In the genomic region with DNA sequence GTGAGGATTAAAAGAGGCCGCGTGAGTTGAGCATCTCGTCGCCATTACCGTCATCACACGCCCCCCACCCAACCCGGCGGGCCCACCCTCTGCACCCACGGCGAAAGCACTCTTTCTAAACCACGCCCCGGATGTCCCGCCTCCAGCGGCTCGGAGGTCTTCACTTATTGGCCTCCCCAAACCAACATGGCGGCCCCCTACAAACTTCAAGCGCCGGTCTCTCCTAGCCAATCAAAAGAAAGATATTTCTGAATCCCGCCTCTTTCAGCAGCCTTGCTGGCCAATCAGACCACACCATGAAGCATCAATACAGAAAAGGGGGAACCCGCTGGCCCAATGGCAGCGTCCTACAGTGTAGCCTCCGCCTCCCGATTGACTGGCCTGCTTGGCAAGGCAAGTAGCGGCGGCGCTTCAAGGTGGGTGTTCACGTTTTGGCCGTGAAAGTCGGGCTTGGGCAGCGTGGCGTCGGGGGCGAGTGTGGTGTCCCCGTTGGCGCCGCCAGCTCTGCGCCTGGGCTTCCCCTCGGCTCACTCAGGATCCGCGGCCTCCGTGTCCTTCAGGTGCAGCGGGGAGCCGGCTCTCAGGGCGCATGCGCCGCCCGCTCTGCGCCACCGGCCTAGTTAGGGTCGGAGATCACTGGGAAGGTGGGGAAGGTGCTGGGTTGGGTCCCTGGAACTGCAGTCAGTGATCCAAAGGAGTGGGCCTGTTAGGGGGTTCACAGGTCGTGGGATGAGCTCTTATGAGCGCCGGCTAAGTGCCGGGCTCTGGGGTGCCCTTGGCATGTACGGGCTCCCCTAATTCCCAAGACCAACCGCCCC, we compare ENCODE assay signal across 8 cellular contexts. TPM values are rescaled to one million over a fixed set of nuclear protein-coding genes. Genes with fewer than 3 reads are reported as not detected.
DNase-seq lines count a peak whose midpoint lies in the region; ATAC-seq and TF ChIP-seq lines count a peak whose summit lies in the region.

Gene NDUFS8, plus strand, starts transcription at position 364 of the 818 bp plus-strand sequence. CDS start 1,471 bp downstream, outside the sequence.

- H3K4me3 Mint-ChIP-seq in activated T-cell treated with anti-CD3 and anti-CD28 coated beads, Interleukin-2, amount 50 U/mL, for 4 hours, result peak within 1 kb of the TSS; percentile 93

- intact Hi-C loops in Panc1 (cut with micrococcal nuclease; ENCODE audit: unreplicated experiment), result no loop called here

- CTCF ChIA-PET in Panc1 (lab: Charles Lee), result no interaction called here

- peaks cover 22% of the 10 kb centered on the region for H3K4me1 Mint-ChIP-seq in activated T-cell treated with anti-CD3 and anti-CD28 coated beads, Interleukin-2, amount 50 U/mL, for 4 hours (ENCODE audit: low read depth)

- ATAC-seq in GM21723 (IDR thresholded peaks at IDR 0.05; ENCODE audit: unreplicated experiment) (peak; percentile 82), Panc1 (peak; percentile 94)
- ATAC-seq in activated T-cell treated with anti-CD3 and anti-CD28 coated beads, Interleukin-2, amount 50 U/mL, for 4 hours, result peak; percentile 97

- WGBS in esophagus, 2 donors, result 0% methylated on average over 56 of the region's 56 CpGs

- no peaks in the 10 kb centered on the region for H3K27me3 ChIP-seq in Panc1 (ENCODE audit: control insufficient read depth, insufficient read depth, low read length)
- H3K27me3 ChIP-seq in esophagus (ENCODE audit: control insufficient read depth in 1 of 2, insufficient read depth in 2 of 2, low read length in 2 of 2), result no peaks in the 10 kb centered on the region
- no peaks in the 10 kb centered on the region for H3K27me3 ChIP-seq in mucosa of stomach (ENCODE audit: control insufficient read depth, insufficient read depth, low read length)

- no peaks in the 10 kb centered on the region for H3K9me3 Mint-ChIP-seq in activated T-cell treated with anti-CD3 and anti-CD28 coated beads, Interleukin-2, amount 50 U/mL, for 4 hours

- no TSS peak for BruUV-seq in Panc1 (replicated peaks; lab: Mats Ljungman, UMichigan)

- H3K4me3 ChIP-seq in Panc1 (ENCODE audit: low read depth in 2 of 2, low read length in 2 of 2) (peak within 1 kb of the TSS; percentile 89 to 91), esophagus (ENCODE audit: low read depth in 1 of 2, low read length in 2 of 2) (peak within 1 kb of the TSS; percentile 74 to 89), mucosa of stomach (ENCODE audit: low read length) (peak within 1 kb of the TSS; percentile 99)

- peak; percentile 100 for DNase-seq in DMS53 (lab: John Stamatoyannopoulos, UW)
- peak; percentile 100 for DNase-seq in KG1 (lab: John Stamatoyannopoulos, UW)
- peak; percentile 98 for DNase-seq in Panc1 (ENCODE audit: low read depth, low spot score)
- DNase-seq in activated T-cell treated with anti-CD3 and anti-CD28 coated beads, Interleukin-2, amount 50 U/mL, for 4 hours, result peak; percentile 96
- DNase-seq in stimulated activated CD8-positive, alpha-beta memory T cell treated with anti-CD3 and anti-CD28 coated beads, Interleukin-7, amount 100 ng/mL, for 1 hour (ENCODE audit: low read depth in 2 of 2), result peak; percentile 88 to 94

- no peak for TF ChIP-seq CTCF in Panc1 (IDR thresholded peaks at IDR 0.05)

- peaks cover 2% of the 10 kb centered on the region for H3K36me3 Mint-ChIP-seq in activated T-cell treated with anti-CD3 and anti-CD28 coated beads, Interleukin-2, amount 50 U/mL, for 4 hours (ENCODE audit: insufficient read depth)

- H3K4me1 ChIP-seq in Panc1 (ENCODE audit: control insufficient read depth, insufficient read depth, low read length), result peaks cover 31% of the 10 kb centered on the region
- peaks cover 7 to 13% of the 10 kb centered on the region in 2 donors for H3K4me1 ChIP-seq in esophagus (ENCODE audit: control insufficient read depth in 2 of 2, insufficient read depth in 2 of 2, low read length in 1 of 2)
- H3K4me1 ChIP-seq in mucosa of stomach (ENCODE audit: control insufficient read depth, insufficient read depth, low read length), result peaks cover 29% of the 10 kb centered on the region

- H3K36me3 ChIP-seq in Panc1 (ENCODE audit: control insufficient read depth, insufficient read depth, low read length) (0 out of 2 replicates have a peak, but pooled peaks cover 3% of the 10 kb centered on the region), esophagus (ENCODE audit: control insufficient read depth in 2 of 2, insufficient read depth in 2 of 2, low read length in 1 of 2) (peaks cover 0 to 20% of the 10 kb centered on the region in 2 donors), mucosa of stomach (ENCODE audit: control insufficient read depth, insufficient read depth, low read length) (peaks cover 9% of the 10 kb centered on the region)

- H3K27me3 Mint-ChIP-seq in activated T-cell treated with anti-CD3 and anti-CD28 coated beads, Interleukin-2, amount 50 U/mL, for 4 hours (ENCODE audit: low read depth), result no peaks in the 10 kb centered on the region

- H3K9me3 ChIP-seq in Panc1 (ENCODE audit: control insufficient read depth, insufficient read depth, low read depth, low read length), result no peaks in the 10 kb centered on the region
- H3K9me3 ChIP-seq in esophagus (ENCODE audit: control insufficient read depth in 2 of 2, insufficient read depth in 1 of 2, low read depth in 1 of 2, low read length in 1 of 2), result no peaks in the 10 kb centered on the region
- no peaks in the 10 kb centered on the region for H3K9me3 ChIP-seq in mucosa of stomach (ENCODE audit: control insufficient read depth, low read length)

- peak within 1 kb of the TSS; percentile 94 for H3K9ac ChIP-seq in mucosa of stomach (ENCODE audit: low read length)

- POLR2A ChIA-PET in Panc1 (lab: Charles Lee), result interaction anchor here (0.6 kb wide), 2 partner anchors 10 to 172 kb away, joined by 4 to 6 read pairs; no protein-coding TSS in a partner anchor

- H3K27ac ChIP-seq in Panc1 (ENCODE audit: low read length), result peak within 1 kb of the TSS; percentile 98
- peak within 1 kb of the TSS; percentile 74 to 85 for H3K27ac ChIP-seq in esophagus (ENCODE audit: low read depth in 2 of 2, low read length in 1 of 2)

- in situ Hi-C loops in Panc1 (cut with HindIII; ENCODE audit: low pct_unique_long_range_greater_than_20kb, low sequenced_read_pairs), result no loop called here

RNA-seq across cellular contexts. Expression of gene NDUFS8, which starts in this region (rescaled TPM):
- total RNA-seq in Panc1 (2021; ENCODE audit: unreplicated experiment), result 289 TPM
- polyA plus RNA-seq in Panc1 (2012; ENCODE audit: insufficient read length), result 558 TPM
- 100 to 1,000 TPM; 157 to 173 (median 159) TPM for total RNA-seq in activated T-cell treated with anti-CD3 and anti-CD28 coated beads, Interleukin-2, amount 50 U/mL, for 4 hours
- polyA plus RNA-seq in esophagus, result 100 to 1,000 TPM; 131 to 168 TPM

Comparison
In these comparisons a context has a peak if more than half of its experiments do, and no peak if none do; other contexts are left out.
1. Peak in every context shown above with its lines: DNase-seq, ATAC-seq, H3K4me3 ChIP-seq and H3K27ac ChIP-seq.